In genomic region chr19:2236285-2237050, GRCh38 we compare ENCODE assay signal across 1 cellular context.
TF ChIP-seq lines count a peak whose summit lies in the region.

TSS of gene PLEKHJ1 (minus strand) at chr19:2236329. CDS start at chr19:2236248, 81 bp downstream.
TSS of gene SF3A2 (plus strand) at chr19:2236824. CDS start at chr19:2243419, 6,595 bp downstream.

TF ChIP-seq in HepG2, 621 proteins besides CTCF, POLR2A, EP300 and RAD21 (continued from another document and continues in another):
- TF ChIP-seq, protein P1, sequence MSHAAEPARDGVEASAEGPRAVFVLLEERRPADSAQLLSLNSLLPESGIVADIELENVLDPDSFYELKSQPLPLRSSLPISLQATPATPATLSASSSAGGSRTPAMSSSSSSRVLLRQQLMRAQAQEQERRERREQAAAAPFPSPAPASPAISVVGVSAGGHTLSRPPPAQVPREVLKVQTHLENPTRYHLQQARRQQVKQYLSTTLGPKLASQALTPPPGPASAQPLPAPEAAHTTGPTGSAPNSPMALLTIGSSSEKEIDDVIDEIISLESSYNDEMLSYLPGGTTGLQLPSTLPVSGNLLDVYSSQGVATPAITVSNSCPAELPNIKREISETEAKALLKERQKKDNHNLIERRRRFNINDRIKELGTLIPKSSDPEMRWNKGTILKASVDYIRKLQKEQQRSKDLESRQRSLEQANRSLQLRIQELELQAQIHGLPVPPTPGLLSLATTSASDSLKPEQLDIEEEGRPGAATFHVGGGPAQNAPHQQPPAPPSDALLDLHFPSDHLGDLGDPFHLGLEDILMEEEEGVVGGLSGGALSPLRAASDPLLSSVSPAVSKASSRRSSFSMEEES (CRISPR knock-in tag; IDR thresholded peaks at IDR 0.05): peak; percentile 92
- no peak; the same call in 1 of the 2 replicates for TF ChIP-seq DNMT1 (CRISPR knock-in tag; IDR thresholded peaks at IDR 0.05)
- TF ChIP-seq ZBTB7A (CRISPR knock-in tag; IDR thresholded peaks at IDR 0.05): peak; percentile 97
- no peak for TF ChIP-seq ZNF549 (CRISPR knock-in tag; IDR thresholded peaks at IDR 0.05)
- TF ChIP-seq JDP2 (CRISPR knock-in tag; IDR thresholded peaks at IDR 0.05; ENCODE audit: borderline replicate concordance): no peak
- TF ChIP-seq, protein P2, sequence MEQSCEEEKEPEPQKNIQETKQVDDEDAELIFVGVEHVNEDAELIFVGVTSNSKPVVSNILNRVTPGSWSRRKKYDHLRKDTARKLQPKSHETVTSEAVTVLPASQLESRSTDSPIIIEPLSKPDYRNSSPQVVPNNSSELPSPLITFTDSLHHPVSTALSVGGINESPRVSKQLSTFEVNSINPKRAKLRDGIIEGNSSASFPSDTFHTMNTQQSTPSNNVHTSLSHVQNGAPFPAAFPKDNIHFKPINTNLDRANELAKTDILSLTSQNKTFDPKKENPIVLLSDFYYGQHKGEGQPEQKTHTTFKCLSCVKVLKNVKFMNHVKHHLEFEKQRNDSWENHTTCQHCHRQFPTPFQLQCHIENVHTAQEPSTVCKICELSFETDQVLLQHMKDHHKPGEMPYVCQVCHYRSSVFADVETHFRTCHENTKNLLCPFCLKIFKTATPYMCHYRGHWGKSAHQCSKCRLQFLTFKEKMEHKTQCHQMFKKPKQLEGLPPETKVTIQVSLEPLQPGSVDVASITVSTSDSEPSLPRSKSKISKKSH (CRISPR knock-in tag; IDR thresholded peaks at IDR 0.05; ENCODE audit: borderline replicate concordance): peak; percentile 95
- peak; percentile 78 for TF ChIP-seq JARID2 (CRISPR knock-in tag; IDR thresholded peaks at IDR 0.05; ENCODE audit: insufficient replicate concordance)
- TF ChIP-seq ARNT2 (CRISPR knock-in tag; IDR thresholded peaks at IDR 0.05; ENCODE audit: low read depth): peak; percentile 94
- peak; percentile 95 for TF ChIP-seq MXD4 (CRISPR knock-in tag; IDR thresholded peaks at IDR 0.05)
- peak; percentile 54 for TF ChIP-seq NFYC (CRISPR knock-in tag; IDR thresholded peaks at IDR 0.05)
- TF ChIP-seq HNRNPH1 (optimal IDR thresholded peaks at IDR 0.05; ENCODE audit: low read depth, low read length): no peak
- peak; percentile 90 for TF ChIP-seq KDM2A (CRISPR knock-in tag; IDR thresholded peaks at IDR 0.05; ENCODE audit: borderline replicate concordance, low read depth)
- TF ChIP-seq TFAP4 (IDR thresholded peaks at IDR 0.05; ENCODE audit: borderline replicate concordance, low read depth): peak; percentile 36; the same call in 1 of the 2 replicates
- TF ChIP-seq, protein P3, sequence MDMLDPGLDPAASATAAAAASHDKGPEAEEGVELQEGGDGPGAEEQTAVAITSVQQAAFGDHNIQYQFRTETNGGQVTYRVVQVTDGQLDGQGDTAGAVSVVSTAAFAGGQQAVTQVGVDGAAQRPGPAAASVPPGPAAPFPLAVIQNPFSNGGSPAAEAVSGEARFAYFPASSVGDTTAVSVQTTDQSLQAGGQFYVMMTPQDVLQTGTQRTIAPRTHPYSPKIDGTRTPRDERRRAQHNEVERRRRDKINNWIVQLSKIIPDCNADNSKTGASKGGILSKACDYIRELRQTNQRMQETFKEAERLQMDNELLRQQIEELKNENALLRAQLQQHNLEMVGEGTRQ (IDR thresholded peaks at IDR 0.05; ENCODE audit: low read depth, low read length): no peak
- TF ChIP-seq, protein P3 (CRISPR knock-in tag; IDR thresholded peaks at IDR 0.05; ENCODE audit: borderline replicate concordance): no peak; the same call in 1 of the 2 replicates
- TF ChIP-seq, protein P4, sequence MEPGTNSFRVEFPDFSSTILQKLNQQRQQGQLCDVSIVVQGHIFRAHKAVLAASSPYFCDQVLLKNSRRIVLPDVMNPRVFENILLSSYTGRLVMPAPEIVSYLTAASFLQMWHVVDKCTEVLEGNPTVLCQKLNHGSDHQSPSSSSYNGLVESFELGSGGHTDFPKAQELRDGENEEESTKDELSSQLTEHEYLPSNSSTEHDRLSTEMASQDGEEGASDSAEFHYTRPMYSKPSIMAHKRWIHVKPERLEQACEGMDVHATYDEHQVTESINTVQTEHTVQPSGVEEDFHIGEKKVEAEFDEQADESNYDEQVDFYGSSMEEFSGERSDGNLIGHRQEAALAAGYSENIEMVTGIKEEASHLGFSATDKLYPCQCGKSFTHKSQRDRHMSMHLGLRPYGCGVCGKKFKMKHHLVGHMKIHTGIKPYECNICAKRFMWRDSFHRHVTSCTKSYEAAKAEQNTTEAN (CRISPR knock-in tag; conservative IDR thresholded peaks at IDR 0.05): peak; percentile 92
- no peak for TF ChIP-seq TBP (CRISPR knock-in tag; IDR thresholded peaks at IDR 0.05)
- TF ChIP-seq ARID2 (CRISPR knock-in tag; IDR thresholded peaks at IDR 0.05; ENCODE audit: borderline replicate concordance): peak; percentile 97; the same call in 1 of the 2 replicates
- peak; percentile 97 for TF ChIP-seq ZKSCAN5 (CRISPR knock-in tag; IDR thresholded peaks at IDR 0.05)
- TF ChIP-seq GTF2F1 (IDR thresholded peaks at IDR 0.05; ENCODE audit: low read length): no peak
- TF ChIP-seq ZNF616 (CRISPR knock-in tag; IDR thresholded peaks at IDR 0.05; ENCODE audit: low read depth): peak; percentile 94
- TF ChIP-seq, protein P5, sequence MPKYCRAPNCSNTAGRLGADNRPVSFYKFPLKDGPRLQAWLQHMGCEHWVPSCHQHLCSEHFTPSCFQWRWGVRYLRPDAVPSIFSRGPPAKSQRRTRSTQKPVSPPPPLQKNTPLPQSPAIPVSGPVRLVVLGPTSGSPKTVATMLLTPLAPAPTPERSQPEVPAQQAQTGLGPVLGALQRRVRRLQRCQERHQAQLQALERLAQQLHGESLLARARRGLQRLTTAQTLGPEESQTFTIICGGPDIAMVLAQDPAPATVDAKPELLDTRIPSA (CRISPR knock-in tag; IDR thresholded peaks at IDR 0.05; ENCODE audit: borderline replicate concordance): peak; percentile 98; the same call in 1 of the 2 replicates
- TF ChIP-seq MAZ (IDR thresholded peaks at IDR 0.05; ENCODE audit: borderline replicate concordance, low read depth, low read length): peak; percentile 53; the same call in 1 of the 2 replicates
- peak; percentile 92 for TF ChIP-seq MAZ (CRISPR knock-in tag; IDR thresholded peaks at IDR 0.05; ENCODE audit: low read depth)
- peak; percentile 51; the same call in 1 of the 2 replicates for TF ChIP-seq HCFC1 (IDR thresholded peaks at IDR 0.05; ENCODE audit: low read depth, low read length)
- peak; percentile 1; the same call in 1 of the 2 replicates for TF ChIP-seq SOX13 (IDR thresholded peaks at IDR 0.05)
- TF ChIP-seq SOX13 (CRISPR knock-in tag; conservative IDR thresholded peaks at IDR 0.05 in 1 of 2, IDR thresholded peaks at IDR 0.05 in 1 of 2): peak in 1 of 2 experiments; percentile 58; a peak in 2 of 4 replicates
- 0 out of 2 replicates have a peak, but pooled peaks have one; percentile 40 for TF ChIP-seq BRCA1 (CRISPR knock-in tag; IDR thresholded peaks at IDR 0.05)
- TF ChIP-seq RARA (CRISPR knock-in tag; IDR thresholded peaks at IDR 0.05): peak; percentile 39; the same call in 1 of the 2 replicates
- TF ChIP-seq, protein P6, sequence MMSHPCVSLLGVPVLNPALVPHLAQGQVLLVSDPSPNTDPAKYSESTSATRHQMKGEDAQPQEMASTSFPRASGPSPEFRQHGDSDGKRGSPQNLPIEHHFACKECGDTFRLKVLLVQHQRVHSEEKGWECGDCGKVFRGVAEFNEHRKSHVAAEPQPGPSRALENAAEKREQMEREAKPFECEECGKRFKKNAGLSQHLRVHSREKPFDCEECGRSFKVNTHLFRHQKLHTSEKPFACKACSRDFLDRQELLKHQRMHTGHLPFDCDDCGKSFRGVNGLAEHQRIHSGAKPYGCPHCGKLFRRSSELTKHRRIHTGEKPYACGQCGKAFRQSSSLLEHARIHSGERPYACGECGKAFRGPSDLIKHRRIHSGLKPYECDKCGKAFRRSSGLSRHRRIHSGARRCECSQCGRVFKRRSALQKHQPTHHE (CRISPR knock-in tag; IDR thresholded peaks at IDR 0.05; ENCODE audit: borderline replicate concordance): peak; percentile 94
- TF ChIP-seq, protein P7, sequence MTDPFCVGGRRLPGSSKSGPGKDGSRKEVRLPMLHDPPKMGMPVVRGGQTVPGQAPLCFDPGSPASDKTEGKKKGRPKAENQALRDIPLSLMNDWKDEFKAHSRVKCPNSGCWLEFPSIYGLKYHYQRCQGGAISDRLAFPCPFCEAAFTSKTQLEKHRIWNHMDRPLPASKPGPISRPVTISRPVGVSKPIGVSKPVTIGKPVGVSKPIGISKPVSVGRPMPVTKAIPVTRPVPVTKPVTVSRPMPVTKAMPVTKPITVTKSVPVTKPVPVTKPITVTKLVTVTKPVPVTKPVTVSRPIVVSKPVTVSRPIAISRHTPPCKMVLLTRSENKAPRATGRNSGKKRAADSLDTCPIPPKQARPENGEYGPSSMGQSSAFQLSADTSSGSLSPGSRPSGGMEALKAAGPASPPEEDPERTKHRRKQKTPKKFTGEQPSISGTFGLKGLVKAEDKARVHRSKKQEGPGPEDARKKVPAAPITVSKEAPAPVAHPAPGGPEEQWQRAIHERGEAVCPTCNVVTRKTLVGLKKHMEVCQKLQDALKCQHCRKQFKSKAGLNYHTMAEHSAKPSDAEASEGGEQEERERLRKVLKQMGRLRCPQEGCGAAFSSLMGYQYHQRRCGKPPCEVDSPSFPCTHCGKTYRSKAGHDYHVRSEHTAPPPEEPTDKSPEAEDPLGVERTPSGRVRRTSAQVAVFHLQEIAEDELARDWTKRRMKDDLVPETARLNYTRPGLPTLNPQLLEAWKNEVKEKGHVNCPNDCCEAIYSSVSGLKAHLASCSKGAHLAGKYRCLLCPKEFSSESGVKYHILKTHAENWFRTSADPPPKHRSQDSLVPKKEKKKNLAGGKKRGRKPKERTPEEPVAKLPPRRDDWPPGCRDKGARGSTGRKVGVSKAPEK (CRISPR knock-in tag; IDR thresholded peaks at IDR 0.05; ENCODE audit: borderline replicate concordance): peak; percentile 84; the same call in 1 of the 2 replicates
- TF ChIP-seq ZMYM2 (CRISPR knock-in tag; IDR thresholded peaks at IDR 0.05): peak; percentile 87
- TF ChIP-seq, protein P8, sequence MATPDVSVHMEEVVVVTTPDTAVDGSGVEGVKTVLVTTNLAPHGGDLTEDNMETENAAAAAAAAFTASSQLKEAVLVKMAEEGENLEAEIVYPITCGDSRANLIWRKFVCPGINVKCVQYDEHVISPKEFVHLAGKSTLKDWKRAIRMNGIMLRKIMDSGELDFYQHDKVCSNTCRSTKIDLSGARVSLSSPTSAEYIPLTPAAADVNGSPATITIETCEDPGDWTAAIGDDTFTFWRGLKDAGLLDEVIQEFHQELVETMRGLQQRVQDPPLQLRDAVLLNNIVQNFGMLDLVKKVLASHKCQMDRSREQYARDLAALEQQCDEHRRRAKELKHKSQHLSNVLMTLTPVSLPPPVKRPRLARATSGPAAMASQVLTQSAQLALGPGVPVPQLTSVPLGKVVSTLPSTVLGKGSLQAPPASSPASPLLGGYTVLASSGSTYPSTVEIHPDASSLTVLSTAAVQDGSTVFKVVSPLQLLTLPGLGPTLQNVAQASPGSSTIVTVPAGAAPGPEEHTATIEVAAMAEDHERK (CRISPR knock-in tag; IDR thresholded peaks at IDR 0.05; ENCODE audit: low read depth): 0 out of 2 replicates have a peak, but pooled peaks have one; percentile 38
- peak; percentile 87; the same call in 1 of the 2 replicates for TF ChIP-seq ZNF75D (CRISPR knock-in tag; IDR thresholded peaks at IDR 0.05; ENCODE audit: borderline replicate concordance)
- TF ChIP-seq AGO1 (IDR thresholded peaks at IDR 0.05; ENCODE audit: low read depth, low read length, poor library complexity, severe bottlenecking): peak; percentile 53
- TF ChIP-seq ZNF33A (CRISPR knock-in tag; IDR thresholded peaks at IDR 0.05; ENCODE audit: borderline replicate concordance): peak; percentile 85; the same call in 1 of the 2 replicates
- peak; percentile 82 for TF ChIP-seq HDAC1 (CRISPR knock-in tag; IDR thresholded peaks at IDR 0.05)
- peak; percentile 85 for TF ChIP-seq NAIF1 (CRISPR knock-in tag; IDR thresholded peaks at IDR 0.05; ENCODE audit: borderline replicate concordance)
- TF ChIP-seq SP2 (CRISPR knock-in tag; IDR thresholded peaks at IDR 0.05): peak; percentile 77
- peak; percentile 99 for TF ChIP-seq ZNF781 (CRISPR knock-in tag; IDR thresholded peaks at IDR 0.05; ENCODE audit: borderline replicate concordance, not compliant biosample characterization)
- TF ChIP-seq SRSF1 (optimal IDR thresholded peaks at IDR 0.05; ENCODE audit: low read depth, low read length): peak; percentile 70
- peak; percentile 12 for TF ChIP-seq TAF15 (IDR thresholded peaks at IDR 0.05; ENCODE audit: low read depth, low read length, poor library complexity, severe bottlenecking)
- peak; percentile 24; the same call in 1 of the 2 replicates for TF ChIP-seq ZSCAN29 (CRISPR knock-in tag; conservative IDR thresholded peaks at IDR 0.05)
